Comparison of ENCODE assay signal across 9 cellular contexts in the genomic region with DNA sequence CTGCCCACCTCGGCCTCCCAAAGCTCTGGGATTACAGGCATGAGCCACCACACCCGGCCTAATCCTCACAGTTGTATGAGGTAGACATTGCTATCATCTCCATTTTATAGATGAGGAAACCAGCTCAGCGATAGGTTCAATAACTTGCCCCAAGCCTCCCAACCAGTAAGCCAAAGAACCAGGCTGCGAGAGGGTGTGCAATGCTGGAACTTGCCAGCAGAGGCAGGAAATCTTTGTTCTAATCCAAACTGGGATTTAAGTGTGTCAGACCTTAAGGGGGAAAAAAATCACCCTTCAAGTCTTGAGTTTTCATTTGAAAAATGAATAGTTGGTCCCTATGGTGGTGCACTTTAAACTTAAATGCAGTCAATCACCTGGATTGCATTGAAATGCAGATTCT. TPM values are rescaled to one million over a fixed set of nuclear protein-coding genes. Genes with fewer than 3 reads are reported as not detected.
A peak's percentile ranks its signal among the peaks of the same experiment; 100 is the strongest.
DNase-seq lines count a peak whose midpoint lies in the region; ATAC-seq and TF ChIP-seq lines count a peak whose summit lies in the region.
"Had no signal": no experiment of that assay in that cellular context is flagged by ENCODE, and none has a peak within 500 bp of the region (broad histone marks: within the 10 kb centered on the region; RNA-seq: fewer than 3 reads in every experiment).

No MANE protein-coding gene starts in this region.

- no peaks in the 10 kb centered on the region for H3K4me1 ChIP-seq in Panc1 (ENCODE audit: control insufficient read depth, insufficient read depth, low read length)

- H3K36me3 Mint-ChIP-seq in activated T-helper 2 cell treated with anti-CD3 and anti-CD28 coated beads, Interferon-gamma antibody, Interleukin-2, Interleukin-4, amounts not matched to agents 10 μg/mL and 5 μg/mL and 100 μg/mL, durations not matched to agents 14 hours and 24 hours and 36 hours (ENCODE audit: low read depth) = no peaks in the 10 kb centered on the region
- H3K36me3 Mint-ChIP-seq: CD4-positive, CD25-positive, alpha-beta regulatory T cell had no signal

- no peak overlapping the region for H3K27ac ChIP-seq in Panc1 (ENCODE audit: low read length)

- H3K4me3 ChIP-seq in Panc1 (ENCODE audit: low read depth in 2 of 2, low read length in 2 of 2) (no peak overlapping the region), fibroblast of mammary gland (ENCODE audit: control insufficient read depth, low read depth, low read length) (no peak overlapping the region), H7 (ENCODE audit: insufficient read depth, low read depth, low read length) (no peak overlapping the region)

- H3K27ac Mint-ChIP-seq in activated T-helper 2 cell treated with anti-CD3 and anti-CD28 coated beads, Interferon-gamma antibody, Interleukin-2, Interleukin-4, amounts not matched to agents 10 μg/mL and 5 μg/mL and 100 μg/mL, durations not matched to agents 14 hours and 24 hours and 36 hours = no peak overlapping the region
- H3K27ac Mint-ChIP-seq: CD4-positive, CD25-positive, alpha-beta regulatory T cell had no signal

- in situ Hi-C loops in Panc1 (cut with HindIII; ENCODE audit: low pct_unique_long_range_greater_than_20kb, low sequenced_read_pairs) = no loop called here

- no TSS peak for BruUV-seq in Panc1 (replicated peaks; lab: Mats Ljungman, UMichigan)

- TF ChIP-seq CTCF in Panc1 (IDR thresholded peaks at IDR 0.05) (peak; percentile 67), fibroblast of mammary gland (conservative IDR thresholded peaks at IDR 0.05; ENCODE audit: control insufficient read depth, insufficient read depth, low read depth, low read length) (peak; percentile 81)

- DNase-seq in NCI-H748 (lab: John Stamatoyannopoulos, UW; ENCODE audit: unreplicated experiment) = peak; percentile 35
- no peak for DNase-seq in NCI-H748 treated with DMSO at 0.1 percent for 48 hours (lab: John Stamatoyannopoulos, UW)
- DNase-seq in Panc1 (ENCODE audit: low read depth, low spot score) = no peak
- DNase-seq in fibroblast of mammary gland (ENCODE audit: low read depth) = peak; percentile 68
- DNase-seq in retina = peak; percentile 26
- no peak for DNase-seq in activated T-helper 2 cell treated with anti-CD3 and anti-CD28 coated beads, Interferon-gamma antibody, Interleukin-2, Interleukin-4, amounts not matched to agents 10 μg/mL and 5 μg/mL and 100 μg/mL, durations not matched to agents 14 hours and 24 hours and 36 hours (ENCODE audit: low spot score)
- no peak for DNase-seq in H7
- DNase-seq in posterior vena cava (ENCODE audit: low spot score) = no peak
- DNase-seq: CD4-positive, CD25-positive, alpha-beta regulatory T cell had no signal

- H3K9me3 ChIP-seq in Panc1 (ENCODE audit: control insufficient read depth, insufficient read depth, low read depth, low read length) = no peaks in the 10 kb centered on the region

- H3K9me3 Mint-ChIP-seq in activated T-helper 2 cell treated with anti-CD3 and anti-CD28 coated beads, Interferon-gamma antibody, Interleukin-2, Interleukin-4, amounts not matched to agents 10 μg/mL and 5 μg/mL and 100 μg/mL, durations not matched to agents 14 hours and 24 hours and 36 hours = no peaks in the 10 kb centered on the region
- H3K9me3 Mint-ChIP-seq: CD4-positive, CD25-positive, alpha-beta regulatory T cell had no signal

- H3K36me3 ChIP-seq in Panc1 (ENCODE audit: control insufficient read depth, insufficient read depth, low read length) (no peaks in the 10 kb centered on the region), H7 (replicated peaks; ENCODE audit: control insufficient read depth, insufficient read depth, low read length) (no peaks in the 10 kb centered on the region)

- CTCF ChIA-PET in Panc1 (lab: Charles Lee) = interaction anchor here (0.6 to 1.8 kb wide), 4 partner anchors 88 to 260 kb away, joined by 4 to 9 read pairs (median 6); a partner anchor contains a TSS

- H3K4me3 Mint-ChIP-seq in activated T-helper 2 cell treated with anti-CD3 and anti-CD28 coated beads, Interferon-gamma antibody, Interleukin-2, Interleukin-4, amounts not matched to agents 10 μg/mL and 5 μg/mL and 100 μg/mL, durations not matched to agents 14 hours and 24 hours and 36 hours (ENCODE audit: low read depth) = no peak overlapping the region
- H3K4me3 Mint-ChIP-seq: CD4-positive, CD25-positive, alpha-beta regulatory T cell had no signal

- POLR2A ChIA-PET in Panc1 (lab: Charles Lee) = interaction anchor here (0.7 kb wide), 1 partner anchor 92 kb away, joined by 3 read pairs; no protein-coding TSS in a partner anchor

- intact Hi-C loops in Panc1 (cut with micrococcal nuclease; ENCODE audit: unreplicated experiment) = loop anchor here (10.0 kb wide), 2 partner anchors 141 to 381 kb away; no protein-coding TSS in a partner anchor
- intact Hi-C loops in activated T-helper 2 cell treated with anti-CD3 and anti-CD28 coated beads, Interferon-gamma antibody, Interleukin-2, Interleukin-4, amounts not matched to agents 10 μg/mL and 5 μg/mL and 100 μg/mL, durations not matched to agents 14 hours and 24 hours and 36 hours (cut with micrococcal nuclease) = loop anchor here (2.0 to 10.0 kb wide), 4 partner anchors 21 to 449 kb away; a partner anchor contains a TSS
- intact Hi-C loops in posterior vena cava (cut with DNase I) = loop anchor here in 1 of 2 donors (5.0 to 10.0 kb wide), 4 partner anchors 101 to 384 kb away; a partner anchor contains a TSS

- peak; percentile 87 for ATAC-seq in Panc1

- no peaks in the 10 kb centered on the region for H3K27me3 ChIP-seq in Panc1 (ENCODE audit: control insufficient read depth, insufficient read depth, low read length)
- H3K27me3 ChIP-seq in H7 (ENCODE audit: control insufficient read depth, insufficient read depth, low read length) = no peaks in the 10 kb centered on the region

- no peaks in the 10 kb centered on the region for H3K4me1 Mint-ChIP-seq in activated T-helper 2 cell treated with anti-CD3 and anti-CD28 coated beads, Interferon-gamma antibody, Interleukin-2, Interleukin-4, amounts not matched to agents 10 μg/mL and 5 μg/mL and 100 μg/mL, durations not matched to agents 14 hours and 24 hours and 36 hours (ENCODE audit: low read depth)
- H3K4me1 Mint-ChIP-seq: CD4-positive, CD25-positive, alpha-beta regulatory T cell had no signal

- H3K27me3 Mint-ChIP-seq in activated T-helper 2 cell treated with anti-CD3 and anti-CD28 coated beads, Interferon-gamma antibody, Interleukin-2, Interleukin-4, amounts not matched to agents 10 μg/mL and 5 μg/mL and 100 μg/mL, durations not matched to agents 14 hours and 24 hours and 36 hours (ENCODE audit: low read depth) = peaks cover 10% of the 10 kb centered on the region

RNA-seq across cellular contexts. Expression of a gene that starts 20.1 kb away (rescaled TPM):
- total RNA-seq in Panc1 (2021; ENCODE audit: unreplicated experiment) = 21.2 TPM
- 9.6 TPM for polyA plus RNA-seq in Panc1 (2012; ENCODE audit: insufficient read length)
- 23.5 and 24.2 TPM in 2 replicates for total RNA-seq in activated T-helper 2 cell treated with anti-CD3 and anti-CD28 coated beads, Interferon-gamma antibody, Interleukin-2, Interleukin-4, amounts not matched to agents 10 μg/mL and 5 μg/mL and 100 μg/mL, durations not matched to agents 14 hours and 24 hours and 36 hours
- total RNA-seq in H7 (2014; rRNA removed; shearing (Covaris generic)) = 26.9 and 36.0 TPM in 2 replicates
- total RNA-seq in posterior vena cava = 10 to 100 TPM; 13.2 to 13.5 TPM

Comparison
In these comparisons a context has a peak if more than half of its experiments do, and no peak if none do; other contexts are left out.
1. DNase-seq: peak in NCI-H748 (single experiment), fibroblast of mammary gland (single experiment) and retina (single experiment); none in NCI-H748 treated with DMSO at 0.1 percent for 48 hours (single experiment), Panc1 (single experiment), activated T-helper 2 cell treated with anti-CD3 and anti-CD28 coated beads, Interferon-gamma antibody, Interleukin-2, Interleukin-4, amounts not matched to agents 10 μg/mL and 5 μg/mL and 100 μg/mL, durations not matched to agents 14 hours and 24 hours and 36 hours (single experiment), H7 (single experiment) and posterior vena cava (single experiment).